ENCODE assay signal across 9 cellular contexts in genomic region chr11:61897387-61898246, GRCh38. TPM values are rescaled to one million over a fixed set of nuclear protein-coding genes. Genes with fewer than 3 reads are reported as not detected.
DNase-seq lines count a peak whose midpoint lies in the region; ATAC-seq and TF ChIP-seq lines count a peak whose summit lies in the region.
"Had no signal": no experiment of that assay in that cellular context is flagged by ENCODE, and none has a peak within 500 bp of the region (broad histone marks: within the 10 kb centered on the region; RNA-seq: fewer than 3 reads in every experiment).

No MANE protein-coding gene starts in this region.

- no peaks in the 10 kb centered on the region for H3K9me3 ChIP-seq in parathyroid adenoma (ENCODE audit: control insufficient read depth, low read length)

- no peak overlapping the region for H3K4me3 Mint-ChIP-seq in type B pancreatic cell
- H3K4me3 Mint-ChIP-seq: activated naive CD8-positive, alpha-beta T cell had no signal

- TF ChIP-seq CTCF in LNCAP (IDR thresholded peaks at IDR 0.05) (peak; percentile 89), parathyroid adenoma (IDR thresholded peaks at IDR 0.05) (peak; percentile 70), type B pancreatic cell (conservative IDR thresholded peaks at IDR 0.05) (peak; percentile 90)

- H3K27me3 ChIP-seq in parathyroid adenoma (ENCODE audit: control insufficient read depth, insufficient read depth, low read length) = no peaks in the 10 kb centered on the region

- H3K36me3 ChIP-seq in parathyroid adenoma (ENCODE audit: control insufficient read depth, insufficient read depth, low read length) = no peaks in the 10 kb centered on the region

- no peaks in the 10 kb centered on the region for H3K27me3 Mint-ChIP-seq in type B pancreatic cell
- H3K27me3 Mint-ChIP-seq: activated naive CD8-positive, alpha-beta T cell had no signal

- no peak for ATAC-seq in GM21447 (IDR thresholded peaks at IDR 0.05; ENCODE audit: unreplicated experiment)

- no peaks in the 10 kb centered on the region for H3K9me3 Mint-ChIP-seq in type B pancreatic cell

- DNase-seq in DMS79 treated with DMSO at 0.1 percent for 48 hours (lab: John Stamatoyannopoulos, UW) = peak; percentile 14
- peak; percentile 72 for DNase-seq in SK-N-DZ (ENCODE audit: low spot score)
- peak; percentile 63 for DNase-seq in activated gamma-delta T cell treated with anti-CD3 and anti-CD28 coated beads, Interleukin-2, amount 50 U/mL, for 16 hours (ENCODE audit: low read depth)
- peak; percentile 73 for DNase-seq in globus pallidus (ENCODE audit: low spot score)
- DNase-seq in type B pancreatic cell (ENCODE audit: extremely low spot score, unreplicated experiment) = peak; percentile 86

- no peak overlapping the region for H2AFZ ChIP-seq in parathyroid adenoma

- H3K79me2 ChIP-seq in parathyroid adenoma = no peaks in the 10 kb centered on the region

- peaks cover 9% of the 10 kb centered on the region for H3K4me1 Mint-ChIP-seq in type B pancreatic cell (ENCODE audit: unreplicated experiment)

- no peak overlapping the region for H3K4me3 ChIP-seq in parathyroid adenoma (ENCODE audit: low read depth, low read length)

- H3K9ac ChIP-seq in parathyroid adenoma = no peak overlapping the region

- H3K36me3 Mint-ChIP-seq in type B pancreatic cell = no peaks in the 10 kb centered on the region
- H3K36me3 Mint-ChIP-seq: activated naive CD8-positive, alpha-beta T cell had no signal

- H3K4me2 ChIP-seq in parathyroid adenoma (ENCODE audit: low read length) = no peak overlapping the region

- H3K4me1 ChIP-seq in parathyroid adenoma = no peaks in the 10 kb centered on the region

- no peak overlapping the region for H3K27ac Mint-ChIP-seq in type B pancreatic cell
- H3K27ac Mint-ChIP-seq: activated naive CD8-positive, alpha-beta T cell had no signal

- H3K27ac ChIP-seq in parathyroid adenoma = no peak overlapping the region

RNA-seq across cellular contexts. Expression of gene FADS3, which starts 6.3 kb away (rescaled TPM):
- 11.7 and 18.5 TPM in 2 replicates for polyA plus RNA-seq in SK-N-DZ (2014; cell fraction: cytosol; rRNA removed)
- 74.0 and 80.6 TPM in 2 replicates for polyA plus RNA-seq in SK-N-DZ (2014; cell fraction: nucleus; rRNA removed)
- total RNA-seq in type B pancreatic cell (ENCODE audit: low replicate concordance) = 4.4 and 10.0 TPM in 2 replicates

RNA-seq across cellular contexts. Expression of gene RAB3IL1, which starts 19.7 kb away (rescaled TPM):
- polyA plus RNA-seq in SK-N-DZ (2014; cell fraction: cytosol; rRNA removed) = 0.42 and 1.0 TPM in 2 replicates
- polyA plus RNA-seq in SK-N-DZ (2014; cell fraction: nucleus; rRNA removed) = 2.1 and 2.9 TPM in 2 replicates
- total RNA-seq in type B pancreatic cell (ENCODE audit: low replicate concordance) = 2.1 and 16.6 TPM in 2 replicates

RNA-seq across cellular contexts. Expression of gene BEST1, which starts 52.5 kb away (rescaled TPM):
- polyA plus RNA-seq in SK-N-DZ (2014; cell fraction: cytosol; rRNA removed) = 0.90 and 1.5 TPM in 2 replicates
- polyA plus RNA-seq in SK-N-DZ (2014; cell fraction: nucleus; rRNA removed) = 5.9 and 6.9 TPM in 2 replicates
- 0.14 and 0.31 TPM in 2 replicates for total RNA-seq in type B pancreatic cell (ENCODE audit: low replicate concordance)

Comparison
In these comparisons a context has a peak if more than half of its experiments do, and no peak if none do; other contexts are left out.
1. DNase-seq: peak in every context shown above with its lines; median percentile 86 in type B pancreatic cell; 73 in globus pallidus; 72 in SK-N-DZ; 63 in activated gamma-delta T cell treated with anti-CD3 and anti-CD28 coated beads, Interleukin-2, amount 50 U/mL, for 16 hours; 14 in DMS79 treated with DMSO at 0.1 percent for 48 hours.